In the genomic region with DNA sequence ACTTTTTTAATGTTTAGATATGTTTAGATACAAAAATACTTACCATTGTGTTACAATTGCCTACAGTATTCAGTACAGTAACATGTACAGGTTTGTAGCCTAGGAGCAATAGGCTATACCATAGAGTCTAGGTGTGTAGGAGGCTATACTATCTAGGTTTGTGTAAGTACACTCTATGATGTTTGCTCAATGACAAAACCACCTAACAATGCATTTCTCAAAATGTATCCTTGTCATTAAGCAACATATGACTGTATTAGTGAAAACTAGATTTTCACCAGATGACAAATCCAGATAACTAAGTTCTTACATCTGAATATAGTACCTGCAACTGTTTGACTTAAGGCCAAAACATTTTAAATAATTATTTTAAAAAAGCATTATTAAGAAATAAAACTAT, we compare ENCODE assay signal across 2 cellular contexts. TPM values are rescaled to one million over a fixed set of nuclear protein-coding genes. Genes with fewer than 3 reads are reported as not detected.
"Had no signal": no experiment of that assay in that cellular context is flagged by ENCODE, and none has a peak within 500 bp of the region (broad histone marks: within the 10 kb centered on the region; RNA-seq: fewer than 3 reads in every experiment).

No MANE protein-coding gene starts in this region.

RNA-seq across cellular contexts. Expression of a gene that starts 19.7 kb away (rescaled TPM):
- total RNA-seq: H7, HepG2 had no signal
- polyA plus RNA-seq: HepG2 had no signal

RNA-seq across cellular contexts. Expression of a gene that starts 49.4 kb away (rescaled TPM):
- total RNA-seq: H7, HepG2 had no signal
- polyA plus RNA-seq: HepG2 had no signal
